In the genomic region with DNA sequence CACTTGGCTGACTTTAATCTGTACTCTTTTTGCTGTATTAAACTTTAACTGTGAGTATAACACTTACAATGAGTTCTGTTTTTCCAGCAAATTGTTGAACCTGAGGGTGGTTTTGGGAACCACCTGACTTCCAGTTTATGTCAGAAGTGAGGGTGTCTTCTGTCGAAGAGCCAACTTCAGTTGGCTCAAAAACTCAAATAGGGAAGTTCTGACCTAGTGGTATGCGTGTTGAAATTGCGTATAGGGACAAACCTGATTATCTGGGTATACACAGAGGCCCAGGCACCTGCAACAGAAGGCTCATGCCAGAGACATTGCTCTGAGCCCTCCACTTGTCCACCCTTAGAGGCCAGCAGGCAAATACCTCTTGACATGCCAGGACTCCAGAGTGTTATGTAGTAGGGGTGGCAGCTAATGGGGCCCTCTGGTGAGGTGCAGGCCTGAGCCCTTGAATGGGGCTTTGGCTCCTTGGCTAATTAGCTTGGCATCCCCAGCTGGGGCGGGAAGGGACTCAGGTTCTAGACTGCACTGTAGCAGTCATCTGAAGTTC, we compare ENCODE assay signal across 16 cellular contexts.
DNase-seq lines count a peak whose midpoint lies in the region; ATAC-seq, FAIRE-seq and TF ChIP-seq lines count a peak whose summit lies in the region.
"Had no signal": no experiment of that assay in that cellular context is flagged by ENCODE, and none has a peak within 500 bp of the region (broad histone marks: within the 10 kb centered on the region; RNA-seq: fewer than 3 reads in every experiment).

No MANE protein-coding gene starts in this region.

- FAIRE-seq in D721Med (lab: Jason Lieb, UNC), result no peak
- FAIRE-seq: A204.1 had no signal

- H3K4me3 ChIP-seq in breast epithelium, result no peak overlapping the region
- no peak overlapping the region for H3K4me3 ChIP-seq in RWPE2 (ENCODE audit: severe bottlenecking)
- H3K4me3 ChIP-seq: dorsolateral prefrontal cortex, esophagus muscularis mucosa, Peyer's patch had no signal

- peaks cover 29% of the 10 kb centered on the region for H3K4me1 Mint-ChIP-seq in MCF 10A (ENCODE audit: insufficient read depth, unreplicated experiment)

- peak overlapping the region; percentile 32 for H3K27ac Mint-ChIP-seq in MCF 10A (ENCODE audit: low read depth, unreplicated experiment)
- H3K27ac Mint-ChIP-seq: nephron; T-helper 1 cell treated with Interleukin-12 subunit alpha and Interleukin-12 subunit beta and Interleukin-4 antibody, amounts not matched to agents 30 μg/mL and 1 μg/mL, for 36 hours had no signal

- POLR2A ChIA-PET in MCF 10A (lab: Yijun Ruan, JAX), result interaction anchor here (0.6 to 7.6 kb wide), 9 partner anchors 10 to 935 kb away, joined by 3 to 96 read pairs (median 5); no protein-coding TSS in a partner anchor

- CTCF ChIA-PET in MCF 10A (lab: Yijun Ruan, JAX), result interaction anchor here (0.6 to 1.3 kb wide), 4 partner anchors 14 to 78 kb away, joined by 3 to 7 read pairs (median 3); no protein-coding TSS in a partner anchor

- H3K4me1 ChIP-seq in breast epithelium, result no peaks in the 10 kb centered on the region
- H3K4me1 ChIP-seq in RWPE2 (ENCODE audit: insufficient read depth, poor library complexity, severe bottlenecking), result peaks cover 36% of the 10 kb centered on the region
- H3K4me1 ChIP-seq in foreskin keratinocyte, result peaks cover 21% of the 10 kb centered on the region
- H3K4me1 ChIP-seq: esophagus muscularis mucosa, Peyer's patch had no signal

- no peak for TF ChIP-seq CTCF in MCF 10A (IDR thresholded peaks at IDR 0.05; ENCODE audit: unreplicated experiment)
- TF ChIP-seq CTCF in breast epithelium (IDR thresholded peaks at IDR 0.05), result no peak
- no peak for TF ChIP-seq CTCF in RWPE2 (IDR thresholded peaks at IDR 0.05; ENCODE audit: poor library complexity, severe bottlenecking)
- TF ChIP-seq CTCF in foreskin keratinocyte (conservative IDR thresholded peaks at IDR 0.05), result no peak
- no peak for TF ChIP-seq CTCF in D721Med (IDR thresholded peaks at IDR 0.05; ENCODE audit: insufficient read depth, missing control alignments)

- no TSS peak for BruUV-seq in MCF 10A (replicated peaks; lab: Mats Ljungman, UMichigan)

- H3K27me3 Mint-ChIP-seq in MCF 10A (ENCODE audit: insufficient read depth, unreplicated experiment), result no peaks in the 10 kb centered on the region
- H3K27me3 Mint-ChIP-seq: stimulated activated naive CD8-positive, alpha-beta T cell treated with anti-CD3 and anti-CD28 coated beads, Interleukin-15, amount 100 ng/mL, for 72 hours had no signal

- no peaks in the 10 kb centered on the region for H3K9me3 Mint-ChIP-seq in MCF 10A (ENCODE audit: unreplicated experiment)
- H3K9me3 Mint-ChIP-seq: nephron; stimulated activated naive CD8-positive, alpha-beta T cell treated with anti-CD3 and anti-CD28 coated beads, Interleukin-15, amount 100 ng/mL, for 72 hours; T-helper 1 cell treated with Interleukin-12 subunit alpha and Interleukin-12 subunit beta and Interleukin-4 antibody, amounts not matched to agents 30 μg/mL and 1 μg/mL, for 36 hours had no signal

- TF ChIP-seq POLR2A in breast epithelium (IDR thresholded peaks at IDR 0.05), result no peak

- ATAC-seq in RWPE2 (ENCODE audit: low read depth) (no peak), foreskin keratinocyte (no peak), GM19035 (IDR thresholded peaks at IDR 0.05; ENCODE audit: unreplicated experiment) (no peak)

- intact Hi-C loops in MCF 10A (cut with micrococcal nuclease), result no loop called here
- intact Hi-C loops in breast epithelium (cut with DNase I; ENCODE audit: low total_unique reads), result no loop called here

- H3K27ac ChIP-seq in breast epithelium (no peak overlapping the region), RWPE2 (ENCODE audit: poor library complexity, severe bottlenecking) (peak overlapping the region; percentile 18), foreskin keratinocyte (peak overlapping the region; percentile 63)
- H3K27ac ChIP-seq: esophagus muscularis mucosa, Peyer's patch had no signal

- DNase-seq in MCF 10A (ENCODE audit: unreplicated experiment), result no peak
- DNase-seq in breast epithelium (ENCODE audit: low spot score in 2 of 2), result no peak
- DNase-seq in RWPE2 (ENCODE audit: low spot score), result no peak
- DNase-seq in foreskin keratinocyte, result no peak
- DNase-seq in cerebellum (ENCODE audit: low spot score), result no peak
- no peak for DNase-seq in D721Med (ENCODE audit: insufficient read length, low spot score)
- no peak for DNase-seq in NCI-H226
- DNase-seq: activated naive CD4-positive, alpha-beta T cell treated with anti-CD3 and anti-CD28 coated beads, Interleukin-2, amount 50 U/mL, for 16 hours had no signal

- H3K9me3 ChIP-seq in breast epithelium, result no peaks in the 10 kb centered on the region
- no peaks in the 10 kb centered on the region for H3K9me3 ChIP-seq in RWPE2 (ENCODE audit: severe bottlenecking)
- H3K9me3 ChIP-seq: esophagus muscularis mucosa, Peyer's patch had no signal

- H3K27me3 ChIP-seq in breast epithelium, result no peaks in the 10 kb centered on the region
- no peaks in the 10 kb centered on the region for H3K27me3 ChIP-seq in RWPE2 (ENCODE audit: insufficient read depth, poor library complexity, severe bottlenecking)
- no peaks in the 10 kb centered on the region for H3K27me3 ChIP-seq in foreskin keratinocyte
- H3K27me3 ChIP-seq: dorsolateral prefrontal cortex, esophagus muscularis mucosa, Peyer's patch had no signal

- H3K36me3 Mint-ChIP-seq in MCF 10A (ENCODE audit: insufficient read depth, unreplicated experiment), result no peaks in the 10 kb centered on the region

- H3K4me3 Mint-ChIP-seq in MCF 10A (ENCODE audit: unreplicated experiment), result no peak overlapping the region
- H3K4me3 Mint-ChIP-seq: nephron; stimulated activated naive CD8-positive, alpha-beta T cell treated with anti-CD3 and anti-CD28 coated beads, Interleukin-15, amount 100 ng/mL, for 72 hours; T-helper 1 cell treated with Interleukin-12 subunit alpha and Interleukin-12 subunit beta and Interleukin-4 antibody, amounts not matched to agents 30 μg/mL and 1 μg/mL, for 36 hours had no signal

- H3K36me3 ChIP-seq in breast epithelium (no peaks in the 10 kb centered on the region), RWPE2 (ENCODE audit: low read depth) (no peaks in the 10 kb centered on the region)
- H3K36me3 ChIP-seq: esophagus muscularis mucosa, Peyer's patch had no signal

Comparison
In these comparisons a context has a peak if more than half of its experiments do, and no peak if none do; other contexts are left out.
1. H3K27ac ChIP-seq: peak in RWPE2 (single experiment) and foreskin keratinocyte (single experiment); none in breast epithelium (0 of 2).